16 cellular contexts compared by ENCODE assay signal in the genomic region with DNA sequence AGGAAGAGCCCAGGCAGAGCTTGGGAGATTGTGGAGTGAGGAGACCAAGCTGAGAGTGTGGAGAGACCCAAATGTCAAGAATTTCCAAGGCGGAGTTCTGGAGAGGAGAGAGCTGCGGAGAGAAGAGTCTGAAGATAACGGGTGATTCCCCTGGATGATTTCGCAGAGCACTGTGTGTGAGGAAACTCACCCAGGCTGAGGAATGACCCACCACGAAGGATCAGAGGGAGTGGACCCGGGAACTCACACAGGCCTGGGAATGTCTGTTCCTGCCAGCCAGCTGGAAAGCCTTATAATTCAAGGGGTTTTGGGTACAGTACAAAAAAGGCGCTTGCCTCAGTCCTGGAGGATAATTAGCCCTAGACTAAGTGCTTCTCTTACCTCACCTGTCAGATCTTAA.
A peak's percentile ranks its signal among the peaks of the same experiment; 100 is the strongest.
DNase-seq lines count a peak whose midpoint lies in the region; ATAC-seq and TF ChIP-seq lines count a peak whose summit lies in the region.
"Had no signal": no experiment of that assay in that cellular context is flagged by ENCODE, and none has a peak within 500 bp of the region (broad histone marks: within the 10 kb centered on the region; RNA-seq: fewer than 3 reads in every experiment).

No MANE protein-coding gene starts in this region.

- H3K27ac ChIP-seq in DOHH2 (ENCODE audit: low read depth, low read length) (peak overlapping the region; percentile 99), OCI-LY7 (ENCODE audit: low read depth, low read length, poor library complexity, severe bottlenecking) (peak overlapping the region; percentile 98), hepatocyte (no peak overlapping the region), GM23338 (ENCODE audit: low read depth) (no peak overlapping the region)
- H3K27ac ChIP-seq: A549 had no signal

- 78% methylated on average over 7 of the region's 7 CpGs for WGBS in hepatocyte (ENCODE audit: low lambda C conversion rate, missing lambda C conversion rate)

- no peaks in the 10 kb centered on the region for H3K9me2 ChIP-seq in DOHH2 (replicated peaks; ENCODE audit: control insufficient read depth, low read length)
- no peaks in the 10 kb centered on the region for H3K9me2 ChIP-seq in OCI-LY7 (ENCODE audit: insufficient read depth, low read length)
- no peaks in the 10 kb centered on the region for H3K9me2 ChIP-seq in hepatocyte (replicated peaks; ENCODE audit: insufficient read depth)
- H3K9me2 ChIP-seq in GM23338 (ENCODE audit: insufficient read depth) = no peaks in the 10 kb centered on the region

- H3K27me3 ChIP-seq in DOHH2 (ENCODE audit: control insufficient read depth, low read length) = no peaks in the 10 kb centered on the region
- no peaks in the 10 kb centered on the region for H3K27me3 ChIP-seq in hepatocyte
- no peaks in the 10 kb centered on the region for H3K27me3 ChIP-seq in GM23338 (ENCODE audit: insufficient read depth)

- TF ChIP-seq CTCF in DOHH2 (IDR thresholded peaks at IDR 0.05; ENCODE audit: low read depth, low read length, poor library complexity, severe bottlenecking) = no peak
- TF ChIP-seq CTCF in OCI-LY7 (conservative IDR thresholded peaks at IDR 0.05; ENCODE audit: low read length) = no peak
- TF ChIP-seq CTCF in hepatocyte (IDR thresholded peaks at IDR 0.05; ENCODE audit: poor library complexity) = no peak
- TF ChIP-seq CTCF in nephron progenitor cell (IDR thresholded peaks at IDR 0.05) = no peak
- TF ChIP-seq CTCF in GM23338 (conservative IDR thresholded peaks at IDR 0.05; ENCODE audit: low read depth in 2 of 2) = no peak

- H3K4me2 ChIP-seq in DOHH2 (ENCODE audit: low read length) = peak overlapping the region; percentile 64
- H3K4me2 ChIP-seq in OCI-LY7 (ENCODE audit: low read length) = no peak overlapping the region
- H3K4me2 ChIP-seq in hepatocyte = no peak overlapping the region
- H3K4me2 ChIP-seq in GM23338 = no peak overlapping the region
- H3K4me2 ChIP-seq: A549 had no signal

- H3K27me3 Mint-ChIP-seq in nephron progenitor cell (ENCODE audit: low read depth, poor library complexity) (no peaks in the 10 kb centered on the region), GM23338 (ENCODE audit: insufficient read depth, low read depth, poor library complexity) (no peaks in the 10 kb centered on the region)

- H3K4me3 Mint-ChIP-seq in nephron progenitor cell (no peak overlapping the region), GM23338 (no peak overlapping the region)
- H3K4me3 Mint-ChIP-seq: CD8-positive, alpha-beta T cell; H9; IgD-negative memory B cell had no signal

- H3K36me3 ChIP-seq in DOHH2 (ENCODE audit: control insufficient read depth, low read length) = peaks cover 80% of the 10 kb centered on the region
- H3K36me3 ChIP-seq in OCI-LY7 (ENCODE audit: insufficient read depth, low read length) = peaks cover 93% of the 10 kb centered on the region
- H3K36me3 ChIP-seq in hepatocyte (replicated peaks; ENCODE audit: insufficient read depth, low read depth) = no peaks in the 10 kb centered on the region
- H3K36me3 ChIP-seq in GM23338 (ENCODE audit: insufficient read depth) = no peaks in the 10 kb centered on the region; the same call in 1 of the 2 replicates

- H2AFZ ChIP-seq in OCI-LY7 (ENCODE audit: low read length) = no peak overlapping the region
- no peak overlapping the region for H2AFZ ChIP-seq in hepatocyte
- H2AFZ ChIP-seq in GM23338 = no peak overlapping the region

- H3K36me3 Mint-ChIP-seq in nephron progenitor cell (ENCODE audit: low read depth) (peaks cover 9% of the 10 kb centered on the region), GM23338 (ENCODE audit: low read depth) (peaks cover 2% of the 10 kb centered on the region; the same call in 1 of the 3 replicates)
- H3K36me3 Mint-ChIP-seq: CD14-positive monocyte; CD8-positive, alpha-beta T cell had no signal

- H3K4me1 ChIP-seq in DOHH2 (ENCODE audit: control insufficient read depth, low read length) (peaks cover 93% of the 10 kb centered on the region), OCI-LY7 (ENCODE audit: insufficient read depth, low read length, poor library complexity, severe bottlenecking) (peaks cover 81% of the 10 kb centered on the region), hepatocyte (ENCODE audit: insufficient read depth) (no peaks in the 10 kb centered on the region), GM23338 (ENCODE audit: insufficient read depth) (no peaks in the 10 kb centered on the region)
- H3K4me1 ChIP-seq: A549 had no signal

- H3K4me1 Mint-ChIP-seq in nephron progenitor cell = no peaks in the 10 kb centered on the region
- H3K4me1 Mint-ChIP-seq in GM23338 = peaks cover 5% of the 10 kb centered on the region; the same call in 2 of the 3 replicates
- H3K4me1 Mint-ChIP-seq: CD14-positive monocyte, H9 had no signal

- H3K79me2 ChIP-seq in DOHH2 (ENCODE audit: control insufficient read depth, low read length) (peaks cover 8% of the 10 kb centered on the region; the same call in 1 of the 2 replicates), OCI-LY7 (ENCODE audit: insufficient read depth, low read depth, low read length) (no peaks in the 10 kb centered on the region), hepatocyte (no peaks in the 10 kb centered on the region), GM23338 (replicated peaks; ENCODE audit: insufficient read depth) (no peaks in the 10 kb centered on the region)

- POLR2A ChIA-PET in OCI-LY7 (lab: Charles Lee) = no interaction called here

- peaks cover 42% of the 10 kb centered on the region for H3F3A ChIP-seq in DOHH2 (ENCODE audit: control insufficient read depth, insufficient read depth)
- H3F3A ChIP-seq in GM23338 (replicated peaks; ENCODE audit: low read depth) = no peaks in the 10 kb centered on the region

- intact Hi-C loops in OCI-LY7 (cut with micrococcal nuclease; ENCODE audit: unreplicated experiment) = no loop called here

- H4K20me1 ChIP-seq in DOHH2 (ENCODE audit: control insufficient read depth, insufficient read depth, low read depth, low read length) = no peaks in the 10 kb centered on the region
- no peaks in the 10 kb centered on the region for H4K20me1 ChIP-seq in OCI-LY7 (ENCODE audit: insufficient read depth, low read length)
- H4K20me1 ChIP-seq in hepatocyte (ENCODE audit: insufficient read depth, poor library complexity, severe bottlenecking) = no peaks in the 10 kb centered on the region
- H4K20me1 ChIP-seq in GM23338 (replicated peaks; ENCODE audit: insufficient read depth) = no peaks in the 10 kb centered on the region

- ATAC-seq in GM23338 = no peak
- ATAC-seq in GM21515 (IDR thresholded peaks at IDR 0.05; ENCODE audit: unreplicated experiment) = no peak
- ATAC-seq: A549; CD8-positive, alpha-beta T cell; GM12878 had no signal

- H3K27ac Mint-ChIP-seq in nephron progenitor cell = peak overlapping the region; percentile 29
- H3K27ac Mint-ChIP-seq in GM23338 = no peak overlapping the region
- H3K27ac Mint-ChIP-seq: CD14-positive monocyte; CD8-positive, alpha-beta T cell; H9 had no signal

- H3K4me3 ChIP-seq in DOHH2 (ENCODE audit: low read length) (peak overlapping the region; percentile 42; the same call in 1 of the 2 replicates), OCI-LY7 (ENCODE audit: low read depth, low read length, poor library complexity, severe bottlenecking) (no peak overlapping the region), hepatocyte (no peak overlapping the region), GM23338 (no peak overlapping the region)
- H3K4me3 ChIP-seq: A549, GM12878 had no signal

- H3K9me3 ChIP-seq in DOHH2 (ENCODE audit: control insufficient read depth, insufficient read depth, low read length) (peaks cover 14% of the 10 kb centered on the region), OCI-LY7 (ENCODE audit: low read length) (peaks cover 93% of the 10 kb centered on the region), hepatocyte (ENCODE audit: low read depth) (no peaks in the 10 kb centered on the region)
- H3K9me3 ChIP-seq: A549 had no signal

- peaks cover 13% of the 10 kb centered on the region for H3K9me3 Mint-ChIP-seq in nephron progenitor cell
- H3K9me3 Mint-ChIP-seq in GM23338 = no peaks in the 10 kb centered on the region; the same call in 2 of the 3 replicates
- H3K9me3 Mint-ChIP-seq: CD8-positive, alpha-beta T cell; H9 had no signal

- DNase-seq in OCI-LY7 (ENCODE audit: low spot score) = no peak
- peak; percentile 2 for DNase-seq in hepatocyte (ENCODE audit: low spot score)
- DNase-seq in nephron progenitor cell = no peak
- no peak for DNase-seq in GM23338 (ENCODE audit: low spot score)
- DNase-seq in GDM1 (lab: John Stamatoyannopoulos, UW) = no peak
- DNase-seq: CD8-positive, alpha-beta T cell; COR-L47; DMS53; GOT3; H9 had no signal

- CTCF ChIA-PET in OCI-LY7 (lab: Charles Lee; ENCODE audit: unreplicated experiment) = no interaction called here

- no TSS peak for BruUV-seq in OCI-LY7 (replicated peaks; lab: Mats Ljungman, UMichigan)

TF ChIP-seq in GM23338, 12 proteins besides CTCF, POLR2A, EP300 and RAD21 (continues in another document):
- no peak for TF ChIP-seq POLR2AphosphoS5 (IDR thresholded peaks at IDR 0.05; ENCODE audit: low read depth)
- TF ChIP-seq ZNF114 (CRISPR knock-in tag; IDR thresholded peaks at IDR 0.05) = no peak
- TF ChIP-seq CREB1 (CRISPR knock-in tag; IDR thresholded peaks at IDR 0.05; ENCODE audit: low read depth) = no peak
- TF ChIP-seq, protein P1, sequence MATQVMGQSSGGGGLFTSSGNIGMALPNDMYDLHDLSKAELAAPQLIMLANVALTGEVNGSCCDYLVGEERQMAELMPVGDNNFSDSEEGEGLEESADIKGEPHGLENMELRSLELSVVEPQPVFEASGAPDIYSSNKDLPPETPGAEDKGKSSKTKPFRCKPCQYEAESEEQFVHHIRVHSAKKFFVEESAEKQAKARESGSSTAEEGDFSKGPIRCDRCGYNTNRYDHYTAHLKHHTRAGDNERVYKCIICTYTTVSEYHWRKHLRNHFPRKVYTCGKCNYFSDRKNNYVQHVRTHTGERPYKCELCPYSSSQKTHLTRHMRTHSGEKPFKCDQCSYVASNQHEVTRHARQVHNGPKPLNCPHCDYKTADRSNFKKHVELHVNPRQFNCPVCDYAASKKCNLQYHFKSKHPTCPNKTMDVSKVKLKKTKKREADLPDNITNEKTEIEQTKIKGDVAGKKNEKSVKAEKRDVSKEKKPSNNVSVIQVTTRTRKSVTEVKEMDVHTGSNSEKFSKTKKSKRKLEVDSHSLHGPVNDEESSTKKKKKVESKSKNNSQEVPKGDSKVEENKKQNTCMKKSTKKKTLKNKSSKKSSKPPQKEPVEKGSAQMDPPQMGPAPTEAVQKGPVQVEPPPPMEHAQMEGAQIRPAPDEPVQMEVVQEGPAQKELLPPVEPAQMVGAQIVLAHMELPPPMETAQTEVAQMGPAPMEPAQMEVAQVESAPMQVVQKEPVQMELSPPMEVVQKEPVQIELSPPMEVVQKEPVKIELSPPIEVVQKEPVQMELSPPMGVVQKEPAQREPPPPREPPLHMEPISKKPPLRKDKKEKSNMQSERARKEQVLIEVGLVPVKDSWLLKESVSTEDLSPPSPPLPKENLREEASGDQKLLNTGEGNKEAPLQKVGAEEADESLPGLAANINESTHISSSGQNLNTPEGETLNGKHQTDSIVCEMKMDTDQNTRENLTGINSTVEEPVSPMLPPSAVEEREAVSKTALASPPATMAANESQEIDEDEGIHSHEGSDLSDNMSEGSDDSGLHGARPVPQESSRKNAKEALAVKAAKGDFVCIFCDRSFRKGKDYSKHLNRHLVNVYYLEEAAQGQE (IDR thresholded peaks at IDR 0.05; ENCODE audit: unreplicated experiment) = no peak
- TF ChIP-seq ZNF331 (CRISPR knock-in tag; IDR thresholded peaks at IDR 0.05; ENCODE audit: low read depth) = no peak
- TF ChIP-seq JUNB (IDR thresholded peaks at IDR 0.05; ENCODE audit: unreplicated experiment) = no peak

Comparison
In these comparisons a context has a peak if more than half of its experiments do, and no peak if none do; other contexts are left out.
1. H3K27ac ChIP-seq: peak in DOHH2 (single experiment) and OCI-LY7 (single experiment); none in hepatocyte (single experiment) and GM23338 (single experiment).